ENCODE assay signal across 17 cellular contexts in the genomic region with DNA sequence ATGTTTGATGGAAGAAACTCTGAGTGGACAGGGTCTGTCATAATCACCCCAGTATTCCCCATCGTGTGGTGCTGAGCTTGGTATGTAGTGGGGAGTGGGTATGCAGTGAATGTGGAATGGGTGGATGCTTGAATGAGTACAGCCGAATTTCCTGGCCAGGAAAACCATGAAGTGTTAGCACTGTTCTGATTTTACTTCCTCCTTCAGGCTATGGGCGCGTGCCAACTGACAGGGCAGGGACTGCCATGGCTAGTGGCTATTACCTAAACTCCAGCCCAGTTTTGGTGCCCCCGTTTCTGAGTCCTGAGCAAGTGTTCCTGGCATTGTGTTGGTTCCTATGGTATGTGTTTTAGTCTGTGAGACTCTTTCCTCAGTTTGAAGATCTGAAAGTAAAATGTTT. TPM values are rescaled to one million over a fixed set of nuclear protein-coding genes. Genes with fewer than 3 reads are reported as not detected.
DNase-seq lines count a peak whose midpoint lies in the region; ATAC-seq, FAIRE-seq and TF ChIP-seq lines count a peak whose summit lies in the region.
"Had no signal": no experiment of that assay in that cellular context is flagged by ENCODE, and none has a peak within 500 bp of the region (broad histone marks: within the 10 kb centered on the region; RNA-seq: fewer than 3 reads in every experiment).

No MANE protein-coding gene starts in this region.

- no peak overlapping the region for H3K4me2 ChIP-seq in mesenchymal stem cell (ENCODE audit: low read length, poor library complexity, severe bottlenecking)

- no peak overlapping the region for H2BK5ac ChIP-seq in mesenchymal stem cell (ENCODE audit: low read depth, low read length, poor library complexity, severe bottlenecking)

- H3K9me3 ChIP-seq in mesenchymal stem cell (ENCODE audit: control insufficient read depth, low read length): no peaks in the 10 kb centered on the region
- no peaks in the 10 kb centered on the region for H3K9me3 ChIP-seq in upper lobe of right lung
- H3K9me3 ChIP-seq: neutrophil, spleen had no signal

- ATAC-seq in Right ventricle myocardium superior (ENCODE audit: poor library complexity) (peak; percentile 21), upper lobe of right lung (peak; percentile 86)
- no peak for ATAC-seq in effector memory CD8-positive, alpha-beta T cell (replicated peaks)
- ATAC-seq: activated T-cell treated with anti-CD3 and anti-CD28 coated beads, Interleukin-2, amount 50 U/mL, for 4 hours; SK-N-SH treated with all-trans-retinoic acid at 6 μM for 48 hours had no signal

- intact Hi-C loops in Right ventricle myocardium superior (cut with DNase I) (no loop called here), cardiac septum (cut with DNase I) (no loop called here), upper lobe of right lung (cut with DNase I) (no loop called here)

- no peaks in the 10 kb centered on the region for H3K9me3 Mint-ChIP-seq in chondrocyte (ENCODE audit: low read depth)
- H3K9me3 Mint-ChIP-seq in effector memory CD8-positive, alpha-beta T cell: no peaks in the 10 kb centered on the region
- H3K9me3 Mint-ChIP-seq: activated T-cell treated with anti-CD3 and anti-CD28 coated beads, Interleukin-2, amount 50 U/mL, for 4 hours had no signal

- H3K79me1 ChIP-seq in mesenchymal stem cell (replicated peaks; ENCODE audit: low read length, poor library complexity, severe bottlenecking): peaks cover 15% of the 10 kb centered on the region

- H3K36me3 Mint-ChIP-seq in chondrocyte (ENCODE audit: low read depth): no peaks in the 10 kb centered on the region
- no peaks in the 10 kb centered on the region for H3K36me3 Mint-ChIP-seq in effector memory CD8-positive, alpha-beta T cell (ENCODE audit: insufficient read depth)
- H3K36me3 Mint-ChIP-seq: type B pancreatic cell had no signal

- no peaks in the 10 kb centered on the region for H3K27me3 Mint-ChIP-seq in chondrocyte (ENCODE audit: low read depth)
- no peaks in the 10 kb centered on the region for H3K27me3 Mint-ChIP-seq in effector memory CD8-positive, alpha-beta T cell
- H3K27me3 Mint-ChIP-seq: type B pancreatic cell had no signal

- no peak overlapping the region for H3K23ac ChIP-seq in mesenchymal stem cell (ENCODE audit: low read length in 2 of 2)

- H3K18ac ChIP-seq in mesenchymal stem cell (ENCODE audit: low read depth in 1 of 2, low read length in 2 of 2): peak overlapping the region; percentile 58

- no peak overlapping the region for H3K14ac ChIP-seq in mesenchymal stem cell (ENCODE audit: low read length in 2 of 2)

- no peak overlapping the region for H4K8ac ChIP-seq in mesenchymal stem cell (ENCODE audit: low read length)

- H2AFZ ChIP-seq in mesenchymal stem cell (ENCODE audit: low read depth, low read length): no peak overlapping the region

- WGBS in mesenchymal stem cell: 98% methylated on average over 5 of the region's 5 CpGs

- H3K27ac Mint-ChIP-seq in chondrocyte (ENCODE audit: unreplicated experiment): peak overlapping the region; percentile 34
- H3K27ac Mint-ChIP-seq in effector memory CD8-positive, alpha-beta T cell: no peak overlapping the region
- H3K27ac Mint-ChIP-seq: type B pancreatic cell had no signal

- H4K91ac ChIP-seq in mesenchymal stem cell (ENCODE audit: low read length): no peak overlapping the region

- no peak overlapping the region for H2BK120ac ChIP-seq in mesenchymal stem cell (ENCODE audit: low read depth, low read length)

- no peak overlapping the region for H3K4me3 ChIP-seq in mesenchymal stem cell (ENCODE audit: insufficient read depth in 1 of 2, low read depth in 1 of 2, low read length in 2 of 2)
- no peak overlapping the region for H3K4me3 ChIP-seq in upper lobe of right lung
- H3K4me3 ChIP-seq: dorsolateral prefrontal cortex, spleen had no signal

- H3K36me3 ChIP-seq in mesenchymal stem cell (ENCODE audit: control insufficient read depth in 1 of 2, insufficient read depth in 2 of 2, low read depth in 1 of 2, low read length in 2 of 2) (no peaks in the 10 kb centered on the region), upper lobe of right lung (no peaks in the 10 kb centered on the region)
- H3K36me3 ChIP-seq: neutrophil, spleen had no signal

- H2AK5ac ChIP-seq in mesenchymal stem cell (ENCODE audit: low read length, severe bottlenecking): peak overlapping the region; percentile 49

- FAIRE-seq in D721Med (lab: Jason Lieb, UNC): no peak
- FAIRE-seq: islet of Langerhans had no signal

- H3K4me1 ChIP-seq in mesenchymal stem cell (ENCODE audit: control insufficient read depth, insufficient read depth, low read depth, low read length) (peaks cover 19% of the 10 kb centered on the region), upper lobe of right lung (peaks cover 24% of the 10 kb centered on the region)

- H3K27me3 ChIP-seq in mesenchymal stem cell (ENCODE audit: control insufficient read depth in 1 of 2, insufficient read depth in 1 of 2, low read length in 2 of 2) (no peaks in the 10 kb centered on the region), upper lobe of right lung (no peaks in the 10 kb centered on the region)
- H3K27me3 ChIP-seq: dorsolateral prefrontal cortex, neutrophil, spleen had no signal

- TF ChIP-seq CTCF in chondrocyte (IDR thresholded peaks at IDR 0.05) (no peak), upper lobe of right lung (IDR thresholded peaks at IDR 0.05) (no peak), D721Med (IDR thresholded peaks at IDR 0.05; ENCODE audit: insufficient read depth, missing control alignments) (no peak)

- no peak overlapping the region for H3K4me3 Mint-ChIP-seq in chondrocyte (ENCODE audit: unreplicated experiment)
- no peak overlapping the region for H3K4me3 Mint-ChIP-seq in effector memory CD8-positive, alpha-beta T cell
- H3K4me3 Mint-ChIP-seq: activated T-cell treated with anti-CD3 and anti-CD28 coated beads, Interleukin-2, amount 50 U/mL, for 4 hours; type B pancreatic cell had no signal

- no peak overlapping the region for H3K9ac ChIP-seq in mesenchymal stem cell (ENCODE audit: low read length)

- DNase-seq in Right ventricle myocardium superior (peak; percentile 47), cardiac septum (ENCODE audit: low spot score) (no peak), chondrocyte (ENCODE audit: low spot score) (no peak), mesenchymal stem cell (no peak), upper lobe of right lung (peak; percentile 87), D721Med (ENCODE audit: insufficient read length, low spot score) (no peak)
- no peak for DNase-seq in effector memory CD8-positive, alpha-beta T cell
- no peak for DNase-seq in stimulated activated CD4-positive, alpha-beta T cell treated with anti-CD3 and anti-CD28 coated beads, Interleukin-1b, Interleukin-23, amount 100 ng/mL, for 48 hours
- DNase-seq: activated T-cell treated with anti-CD3 and anti-CD28 coated beads, Interleukin-2, amount 50 U/mL, for 4 hours; DMS79; KBM-7; spleen had no signal

- H3K27ac ChIP-seq in mesenchymal stem cell (ENCODE audit: low read length, poor library complexity, severe bottlenecking) (no peak overlapping the region), upper lobe of right lung (peak overlapping the region; percentile 11)
- H3K27ac ChIP-seq: dorsolateral prefrontal cortex, neutrophil, spleen had no signal

- H3K4ac ChIP-seq in mesenchymal stem cell (ENCODE audit: low read depth in 1 of 2, low read length in 2 of 2): no peak overlapping the region

- H3K4me1 Mint-ChIP-seq in chondrocyte (ENCODE audit: low read depth): peaks cover 64% of the 10 kb centered on the region
- H3K4me1 Mint-ChIP-seq in effector memory CD8-positive, alpha-beta T cell (ENCODE audit: low read depth in 2 of 2): peaks cover 7 to 15% of the 10 kb centered on the region in 2 donors

- no peak overlapping the region for H2BK15ac ChIP-seq in mesenchymal stem cell (ENCODE audit: low read depth, poor library complexity, severe bottlenecking)

- H2BK12ac ChIP-seq in mesenchymal stem cell (ENCODE audit: low read length in 2 of 2): peak overlapping the region in 1 of 2 experiments; percentile 49

RNA-seq across cellular contexts. Expression of a gene that starts 48.6 kb away (rescaled TPM):
- total RNA-seq in Right ventricle myocardium superior (5.4 TPM), cardiac septum (15.0 TPM), chondrocyte (51.5 to 83.1 TPM (median 54.1 TPM) in 3 replicates), upper lobe of right lung (43.4 TPM)
- polyA plus RNA-seq in mesenchymal stem cell (2013, experiment 1 of 2): 21.2 TPM
- polyA plus RNA-seq in mesenchymal stem cell (2013, experiment 2 of 2): 20.4 TPM

Comparison
In these comparisons a context has a peak if more than half of its experiments do, and no peak if none do; other contexts are left out.
1. DNase-seq: peak in Right ventricle myocardium superior (single experiment) and upper lobe of right lung (single experiment); none in cardiac septum (single experiment), chondrocyte (single experiment), mesenchymal stem cell (single experiment), effector memory CD8-positive, alpha-beta T cell (0 of 3), D721Med (single experiment) and stimulated activated CD4-positive, alpha-beta T cell treated with anti-CD3 and anti-CD28 coated beads, Interleukin-1b, Interleukin-23, amount 100 ng/mL, for 48 hours (single experiment).